27 cellular contexts compared by ENCODE assay signal in the genomic region with DNA sequence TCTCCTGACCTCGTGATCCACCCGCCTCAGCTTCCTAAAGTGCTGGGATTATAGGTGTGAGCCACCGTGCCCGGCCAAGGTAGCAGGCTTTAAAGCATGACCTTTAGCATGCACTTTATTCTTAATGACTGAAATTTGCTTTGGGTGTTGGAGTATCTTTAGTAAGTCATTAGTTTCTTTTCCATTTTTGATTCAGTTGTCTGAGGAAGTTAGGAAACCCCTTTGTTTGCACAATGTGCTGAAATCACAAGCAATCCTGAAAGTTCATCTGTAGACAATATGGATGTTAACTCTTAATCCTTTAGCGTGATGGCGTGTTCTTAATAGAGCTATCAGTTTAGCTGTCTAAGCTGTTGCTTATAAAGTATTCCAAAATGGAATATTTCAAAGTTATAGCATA. TPM values are rescaled to one million over a fixed set of nuclear protein-coding genes. Genes with fewer than 3 reads are reported as not detected.
"Had no signal": no experiment of that assay in that cellular context is flagged by ENCODE, and none has a peak within 500 bp of the region (broad histone marks: within the 10 kb centered on the region; RNA-seq: fewer than 3 reads in every experiment).

No MANE protein-coding gene starts in this region.

- H3K4me1 Mint-ChIP-seq: activated naive CD4-positive, alpha-beta T cell treated with anti-CD3 and anti-CD28 coated beads, Interleukin-2, amount 10 ng/mL, durations not matched to agents 7 days and 5 days; activated naive CD8-positive, alpha-beta T cell treated with anti-CD3 and anti-CD28 coated beads, Interleukin-2, amount 10 ng/mL, durations not matched to agents 7 days and 5 days; brain; immature natural killer cell; nephron had no signal

- H3K9me3 Mint-ChIP-seq: activated naive CD4-positive, alpha-beta T cell treated with anti-CD3 and anti-CD28 coated beads, Interleukin-2, amount 10 ng/mL, durations not matched to agents 7 days and 5 days; activated naive CD8-positive, alpha-beta T cell treated with anti-CD3 and anti-CD28 coated beads, Interleukin-2, amount 10 ng/mL, durations not matched to agents 7 days and 5 days; activated T-helper 1 cell treated with anti-CD3 and anti-CD28 coated beads, Interleukin-12 subunit alpha, Interleukin-12 subunit beta, Interleukin-2, Interleukin-4 antibody, amounts not matched to agents 30 ng/mL and 10 ng/mL and 1 ng/mL, durations not matched to agents 14 hours and 24 hours and 36 hours; brain; immature natural killer cell; nephron had no signal

- H3K27me3 ChIP-seq: ascending aorta, cardiac muscle cell, foreskin keratinocyte, heart left ventricle, right lobe of liver, testis, transverse colon had no signal

- H3K4me3 ChIP-seq: ascending aorta, cardiac muscle cell, coronary artery, right lobe of liver, testis, transverse colon had no signal

- H3K27ac Mint-ChIP-seq: activated naive CD4-positive, alpha-beta T cell treated with anti-CD3 and anti-CD28 coated beads, Interleukin-2, amount 10 ng/mL, durations not matched to agents 7 days and 5 days; activated naive CD8-positive, alpha-beta T cell treated with anti-CD3 and anti-CD28 coated beads, Interleukin-2, amount 10 ng/mL, durations not matched to agents 7 days and 5 days; activated T-helper 1 cell treated with anti-CD3 and anti-CD28 coated beads, Interleukin-12 subunit alpha, Interleukin-12 subunit beta, Interleukin-2, Interleukin-4 antibody, amounts not matched to agents 30 ng/mL and 10 ng/mL and 1 ng/mL, durations not matched to agents 14 hours and 24 hours and 36 hours; brain; immature natural killer cell; nephron; progenitor cell of endocrine pancreas had no signal

- H3K27ac ChIP-seq: ascending aorta, cardiac muscle cell, coronary artery, foreskin keratinocyte, right lobe of liver, testis, transverse colon had no signal

- H3K36me3 Mint-ChIP-seq: activated naive CD4-positive, alpha-beta T cell treated with anti-CD3 and anti-CD28 coated beads, Interleukin-2, amount 10 ng/mL, durations not matched to agents 7 days and 5 days; activated naive CD8-positive, alpha-beta T cell treated with anti-CD3 and anti-CD28 coated beads, Interleukin-2, amount 10 ng/mL, durations not matched to agents 7 days and 5 days; brain had no signal

- ATAC-seq: foreskin keratinocyte; heart left ventricle; left colon; stimulated activated naive CD8-positive, alpha-beta T cell treated with anti-CD3 and anti-CD28 coated beads, Interleukin-15, Interleukin-2, amounts not matched to agents 100 U/mL and 50 U/mL, for 24 hours had no signal

- DNase-seq: activated CD4-positive, alpha-beta T cell treated with anti-CD3 and anti-CD28 coated beads for 4 hours; activated CD4-positive, alpha-beta T cell treated with anti-CD3 and anti-CD28 coated beads, Interleukin-2, amount 50 U/mL, for 48 hours; activated CD8-positive, alpha-beta memory T cell treated with anti-CD3 and anti-CD28 coated beads for 24 hours; activated effector memory CD4-positive, alpha-beta T cell treated with anti-CD3 and anti-CD28 coated beads, Interleukin-2, amount 50 U/mL, for 16 hours; activated naive CD4-positive, alpha-beta T cell treated with anti-CD3 and anti-CD28 coated beads, Interleukin-2, amount 10 ng/mL, durations not matched to agents 7 days and 5 days; activated naive CD8-positive, alpha-beta T cell treated with anti-CD3 and anti-CD28 coated beads, Interleukin-2, amount 10 ng/mL, durations not matched to agents 7 days and 5 days; activated T-cell treated with anti-CD3 and anti-CD28 coated beads, Interleukin-2, amount 50 U/mL, for 1 hour; cerebellar nuclear complex; foreskin keratinocyte; heart left ventricle; hypothalamus; immature natural killer cell; kidney; left colon; mammary epithelial cell; right lobe of liver; stimulated activated CD4-positive, alpha-beta T cell treated with anti-CD3 and anti-CD28 coated beads, Interleukin-2, amount 100 ng/mL, for 48 hours; stimulated activated naive CD8-positive, alpha-beta T cell treated with anti-CD3 and anti-CD28 coated beads, Interleukin-15, Interleukin-2, amounts not matched to agents 100 U/mL and 50 U/mL, for 24 hours; testis; transverse colon had no signal

- H3K27me3 Mint-ChIP-seq: activated naive CD4-positive, alpha-beta T cell treated with anti-CD3 and anti-CD28 coated beads, Interleukin-2, amount 10 ng/mL, durations not matched to agents 7 days and 5 days; activated naive CD8-positive, alpha-beta T cell treated with anti-CD3 and anti-CD28 coated beads, Interleukin-2, amount 10 ng/mL, durations not matched to agents 7 days and 5 days; brain; progenitor cell of endocrine pancreas had no signal

- H3K4me3 Mint-ChIP-seq: activated naive CD4-positive, alpha-beta T cell treated with anti-CD3 and anti-CD28 coated beads, Interleukin-2, amount 10 ng/mL, durations not matched to agents 7 days and 5 days; activated naive CD8-positive, alpha-beta T cell treated with anti-CD3 and anti-CD28 coated beads, Interleukin-2, amount 10 ng/mL, durations not matched to agents 7 days and 5 days; activated T-helper 1 cell treated with anti-CD3 and anti-CD28 coated beads, Interleukin-12 subunit alpha, Interleukin-12 subunit beta, Interleukin-2, Interleukin-4 antibody, amounts not matched to agents 30 ng/mL and 10 ng/mL and 1 ng/mL, durations not matched to agents 14 hours and 24 hours and 36 hours; brain; immature natural killer cell; nephron had no signal

- H3K9me3 ChIP-seq: ascending aorta, heart left ventricle, right lobe of liver, testis, transverse colon had no signal

- H3K36me3 ChIP-seq: ascending aorta, cardiac muscle cell, right lobe of liver, transverse colon had no signal

- H3K4me1 ChIP-seq: ascending aorta, testis, transverse colon had no signal

RNA-seq across cellular contexts. Expression of a gene that starts 29.6 kb away (rescaled TPM):
- total RNA-seq: ascending aorta had no signal
- polyA plus RNA-seq: immature natural killer cell had no signal
